In genomic region chr2:28619213-28620196, GRCh38 we compare ENCODE assay signal across 11 cellular contexts.
A peak's percentile ranks its signal among the peaks of the same experiment; 100 is the strongest.
DNase-seq lines count a peak whose midpoint lies in the region; ATAC-seq and TF ChIP-seq lines count a peak whose summit lies in the region.
"Had no signal": no experiment of that assay in that cellular context is flagged by ENCODE, and none has a peak within 500 bp of the region (broad histone marks: within the 10 kb centered on the region; RNA-seq: fewer than 3 reads in every experiment).

No MANE protein-coding gene starts in this region.

- peaks cover 48 to 61% of the 10 kb centered on the region in 2 donors for H3K4me1 Mint-ChIP-seq in natural killer cell treated with Interleukin-12 subunit alpha and Interleukin-12 subunit beta and Interleukin-15 and Interleukin-18, amount 100 ng/mL, for 72 hours (ENCODE audit: low read depth in 2 of 2)

- no peaks in the 10 kb centered on the region for H3K27me3 ChIP-seq in HL-60 (ENCODE audit: insufficient read depth, poor library complexity, severe bottlenecking)
- H3K27me3 ChIP-seq: right atrium auricular region had no signal

- in situ Hi-C loops in astrocyte of the spinal cord (cut with HindIII; ENCODE audit: low sequenced_read_pairs) = no loop called here

- TF ChIP-seq CTCF in HL-60 (IDR thresholded peaks at IDR 0.05; ENCODE audit: insufficient read depth, low read length) (no peak), astrocyte of the spinal cord (IDR thresholded peaks at IDR 0.05; ENCODE audit: low read depth, low read length) (no peak)

- peak; percentile 36 for DNase-seq in Ammon's horn (ENCODE audit: low spot score)
- peak in 1 of 2 experiments; percentile 13 for DNase-seq in HL-60 (ENCODE audit: low read depth in 1 of 2, low spot score in 1 of 2)
- DNase-seq in astrocyte of the spinal cord (ENCODE audit: low read depth, low spot score) = peak; percentile 30
- DNase-seq in natural killer cell treated with Interleukin-12 subunit alpha and Interleukin-12 subunit beta and Interleukin-15 and Interleukin-18, amount 100 ng/mL, for 72 hours (ENCODE audit: low spot score) = no peak
- DNase-seq in H4 (ENCODE audit: low spot score) = no peak
- DNase-seq in NCI-H345 treated with DMSO at 0.1 percent for 48 hours (lab: John Stamatoyannopoulos, UW; ENCODE audit: unreplicated experiment) = no peak
- no peak for DNase-seq in NCI-H128 (lab: John Stamatoyannopoulos, UW; ENCODE audit: unreplicated experiment)
- DNase-seq: activated CD8-positive, alpha-beta memory T cell treated with anti-CD3 and anti-CD28 coated beads, Interleukin-2, amount 50 U/mL, for 4 hours had no signal

- H3K9me3 Mint-ChIP-seq in natural killer cell treated with Interleukin-12 subunit alpha and Interleukin-12 subunit beta and Interleukin-15 and Interleukin-18, amount 100 ng/mL, for 72 hours = peaks cover 3% of the 10 kb centered on the region

- ATAC-seq in natural killer cell treated with Interleukin-12 subunit alpha and Interleukin-12 subunit beta and Interleukin-15 and Interleukin-18, amount 100 ng/mL, for 72 hours = no peak
- no peak for ATAC-seq in GM18907 (IDR thresholded peaks at IDR 0.05; ENCODE audit: unreplicated experiment)

- H3K27ac Mint-ChIP-seq in natural killer cell treated with Interleukin-12 subunit alpha and Interleukin-12 subunit beta and Interleukin-15 and Interleukin-18, amount 100 ng/mL, for 72 hours = peak overlapping the region; percentile 90 to 95

- H3K27ac ChIP-seq in HL-60 (replicated peaks) = peak overlapping the region; percentile 27

- no peaks in the 10 kb centered on the region for H3K27me3 Mint-ChIP-seq in natural killer cell treated with Interleukin-12 subunit alpha and Interleukin-12 subunit beta and Interleukin-15 and Interleukin-18, amount 100 ng/mL, for 72 hours

- no peak overlapping the region for H3K4me3 ChIP-seq in HL-60 (replicated peaks; ENCODE audit: insufficient read depth, low read length)
- no peak overlapping the region for H3K4me3 ChIP-seq in astrocyte of the spinal cord (ENCODE audit: low read depth, low read length)
- H3K4me3 ChIP-seq: lung, right atrium auricular region had no signal

- H3K36me3 Mint-ChIP-seq in natural killer cell treated with Interleukin-12 subunit alpha and Interleukin-12 subunit beta and Interleukin-15 and Interleukin-18, amount 100 ng/mL, for 72 hours = no peaks in the 10 kb centered on the region

- H3K4me3 Mint-ChIP-seq in natural killer cell treated with Interleukin-12 subunit alpha and Interleukin-12 subunit beta and Interleukin-15 and Interleukin-18, amount 100 ng/mL, for 72 hours = peak overlapping the region; percentile 21

Comparison
In these comparisons a context has a peak if more than half of its experiments do, and no peak if none do; other contexts are left out.
1. DNase-seq: peak in Ammon's horn (single experiment) and astrocyte of the spinal cord (single experiment); none in natural killer cell treated with Interleukin-12 subunit alpha and Interleukin-12 subunit beta and Interleukin-15 and Interleukin-18, amount 100 ng/mL, for 72 hours (single experiment), H4 (single experiment), NCI-H345 treated with DMSO at 0.1 percent for 48 hours (single experiment) and NCI-H128 (single experiment).